8 cellular contexts compared by ENCODE assay signal in genomic region chr14:95496690-95497241, GRCh38. TPM values are rescaled to one million over a fixed set of nuclear protein-coding genes. Genes with fewer than 3 reads are reported as not detected.
A peak's percentile ranks its signal among the peaks of the same experiment; 100 is the strongest.
DNase-seq lines count a peak whose midpoint lies in the region; ATAC-seq and TF ChIP-seq lines count a peak whose summit lies in the region.

No MANE protein-coding gene starts in this region.

- H3K36me3 ChIP-seq in endodermal cell (ENCODE audit: control insufficient read depth, insufficient read depth, low read length): no peaks in the 10 kb centered on the region

- H3K27me3 Mint-ChIP-seq in endodermal cell (ENCODE audit: insufficient read depth): no peaks in the 10 kb centered on the region
- no peaks in the 10 kb centered on the region for H3K27me3 Mint-ChIP-seq in natural killer cell treated with Interleukin-12 subunit alpha and Interleukin-12 subunit beta and Interleukin-15 and Interleukin-18, amount 100 ng/mL, for 72 hours

- peaks cover 41% of the 10 kb centered on the region for H3K4me1 ChIP-seq in endodermal cell (ENCODE audit: control insufficient read depth, insufficient read depth, low read length)

- peaks cover 5% of the 10 kb centered on the region for H3K9me3 Mint-ChIP-seq in endodermal cell
- peaks cover 3% of the 10 kb centered on the region for H3K9me3 Mint-ChIP-seq in natural killer cell treated with Interleukin-12 subunit alpha and Interleukin-12 subunit beta and Interleukin-15 and Interleukin-18, amount 100 ng/mL, for 72 hours

- peak overlapping the region; percentile 42 for H3K9ac ChIP-seq in endodermal cell (ENCODE audit: extremely low read depth, low read length, poor library complexity, severe bottlenecking)

- no peak overlapping the region for H3K4me3 ChIP-seq in endodermal cell (ENCODE audit: low read length)

- WGBS in endodermal cell (ENCODE audit: insufficient coverage in 1 of 2, insufficient read length in 1 of 2), 2 experiments: 62% methylated on average over 4 of the region's 4 CpGs; no CpG with 5 or more reads in 1 of the 2 experiments

- H3K4me1 Mint-ChIP-seq in endodermal cell: peaks cover 51% of the 10 kb centered on the region
- H3K4me1 Mint-ChIP-seq in natural killer cell treated with Interleukin-12 subunit alpha and Interleukin-12 subunit beta and Interleukin-15 and Interleukin-18, amount 100 ng/mL, for 72 hours (ENCODE audit: low read depth in 2 of 2): peaks cover 33 to 40% of the 10 kb centered on the region in 2 donors

- no peak overlapping the region for H3K27ac ChIP-seq in endodermal cell (ENCODE audit: low read depth, low read length)

- H3K27me3 ChIP-seq in endodermal cell (ENCODE audit: control insufficient read depth, insufficient read depth, low read length, poor library complexity, severe bottlenecking): no peaks in the 10 kb centered on the region

- TF ChIP-seq CTCF in endodermal cell (conservative IDR thresholded peaks at IDR 0.05): no peak

- H3K27ac Mint-ChIP-seq in endodermal cell: peak overlapping the region; percentile 75
- H3K27ac Mint-ChIP-seq in natural killer cell treated with Interleukin-12 subunit alpha and Interleukin-12 subunit beta and Interleukin-15 and Interleukin-18, amount 100 ng/mL, for 72 hours: peak overlapping the region; percentile 65 to 90

- H3K4me3 Mint-ChIP-seq in endodermal cell: no peak overlapping the region
- H3K4me3 Mint-ChIP-seq in natural killer cell treated with Interleukin-12 subunit alpha and Interleukin-12 subunit beta and Interleukin-15 and Interleukin-18, amount 100 ng/mL, for 72 hours: peak overlapping the region; percentile 77

- H3K9me3 ChIP-seq in endodermal cell (ENCODE audit: control insufficient read depth, low read length): peaks cover 8% of the 10 kb centered on the region

- ATAC-seq in natural killer cell treated with Interleukin-12 subunit alpha and Interleukin-12 subunit beta and Interleukin-15 and Interleukin-18, amount 100 ng/mL, for 72 hours: no peak
- no peak for ATAC-seq in HG03442 (IDR thresholded peaks at IDR 0.05; ENCODE audit: unreplicated experiment)

- H3K36me3 Mint-ChIP-seq in endodermal cell (ENCODE audit: low read depth): no peaks in the 10 kb centered on the region
- H3K36me3 Mint-ChIP-seq in natural killer cell treated with Interleukin-12 subunit alpha and Interleukin-12 subunit beta and Interleukin-15 and Interleukin-18, amount 100 ng/mL, for 72 hours: peaks cover 12% of the 10 kb centered on the region

- DNase-seq in CD1c-positive myeloid dendritic cell (ENCODE audit: extremely low spot score) (peak; percentile 43), NAMALWA (ENCODE audit: low spot score) (peak; percentile 26), endodermal cell (no peak), NCI-H187 (lab: John Stamatoyannopoulos, UW) (no peak), mesenteric fat pad (ENCODE audit: low spot score) (no peak), H4 (ENCODE audit: low spot score) (no peak)
- DNase-seq in natural killer cell treated with Interleukin-12 subunit alpha and Interleukin-12 subunit beta and Interleukin-15 and Interleukin-18, amount 100 ng/mL, for 72 hours (ENCODE audit: low spot score): no peak

RNA-seq across cellular contexts. Expression of gene SYNE3, which starts 19.7 kb away (rescaled TPM):
- total RNA-seq in endodermal cell (1 to 10 TPM; 1.0 to 5.2 TPM), mesenteric fat pad (179 TPM)
- polyA plus RNA-seq in endodermal cell (2013, experiment 1 of 2): 0.61 TPM
- 0.87 TPM for polyA plus RNA-seq in endodermal cell (2013, experiment 2 of 2)
- total RNA-seq in natural killer cell treated with Interleukin-12 subunit alpha and Interleukin-12 subunit beta and Interleukin-15 and Interleukin-18, amount 100 ng/mL, for 72 hours: 10 to 100 TPM; 46.9 to 62.4 TPM
- total RNA-seq in H4 (2014; rRNA removed; shearing (Covaris generic)): 0.75 and 1.4 TPM in 2 replicates

RNA-seq across cellular contexts. Expression of gene GLRX5, which starts 38.1 kb away (rescaled TPM):
- total RNA-seq in endodermal cell (10 to 100 TPM; 62.4 to 63.4 TPM), mesenteric fat pad (34.2 TPM)
- 73.3 TPM for polyA plus RNA-seq in endodermal cell (2013, experiment 1 of 2)
- 69.6 TPM for polyA plus RNA-seq in endodermal cell (2013, experiment 2 of 2)
- 10 to 100 TPM; 35.5 to 36.1 TPM for total RNA-seq in natural killer cell treated with Interleukin-12 subunit alpha and Interleukin-12 subunit beta and Interleukin-15 and Interleukin-18, amount 100 ng/mL, for 72 hours
- total RNA-seq in H4 (2014; rRNA removed; shearing (Covaris generic)): 74.4 and 79.7 TPM in 2 replicates

Comparison
In these comparisons a context has a peak if more than half of its experiments do, and no peak if none do; other contexts are left out.
1. DNase-seq: peak in CD1c-positive myeloid dendritic cell (single experiment) and NAMALWA (single experiment); none in endodermal cell (single experiment), natural killer cell treated with Interleukin-12 subunit alpha and Interleukin-12 subunit beta and Interleukin-15 and Interleukin-18, amount 100 ng/mL, for 72 hours (single experiment), NCI-H187 (0 of 2), mesenteric fat pad (single experiment) and H4 (single experiment).
2. RNA of gene SYNE3, which starts 19.7 kb away (total RNA-seq): 179 TPM in mesenteric fat pad (single experiment) and 46.9 to 62.4 TPM in natural killer cell treated with Interleukin-12 subunit alpha and Interleukin-12 subunit beta and Interleukin-15 and Interleukin-18, amount 100 ng/mL, for 72 hours; 1.0 to 5.2 TPM in endodermal cell and 0.75 to 1.4 TPM in H4; every median in the first group is over 4 times any median in the second.